ENCODE assay signal across 2 cellular contexts in the genomic region with DNA sequence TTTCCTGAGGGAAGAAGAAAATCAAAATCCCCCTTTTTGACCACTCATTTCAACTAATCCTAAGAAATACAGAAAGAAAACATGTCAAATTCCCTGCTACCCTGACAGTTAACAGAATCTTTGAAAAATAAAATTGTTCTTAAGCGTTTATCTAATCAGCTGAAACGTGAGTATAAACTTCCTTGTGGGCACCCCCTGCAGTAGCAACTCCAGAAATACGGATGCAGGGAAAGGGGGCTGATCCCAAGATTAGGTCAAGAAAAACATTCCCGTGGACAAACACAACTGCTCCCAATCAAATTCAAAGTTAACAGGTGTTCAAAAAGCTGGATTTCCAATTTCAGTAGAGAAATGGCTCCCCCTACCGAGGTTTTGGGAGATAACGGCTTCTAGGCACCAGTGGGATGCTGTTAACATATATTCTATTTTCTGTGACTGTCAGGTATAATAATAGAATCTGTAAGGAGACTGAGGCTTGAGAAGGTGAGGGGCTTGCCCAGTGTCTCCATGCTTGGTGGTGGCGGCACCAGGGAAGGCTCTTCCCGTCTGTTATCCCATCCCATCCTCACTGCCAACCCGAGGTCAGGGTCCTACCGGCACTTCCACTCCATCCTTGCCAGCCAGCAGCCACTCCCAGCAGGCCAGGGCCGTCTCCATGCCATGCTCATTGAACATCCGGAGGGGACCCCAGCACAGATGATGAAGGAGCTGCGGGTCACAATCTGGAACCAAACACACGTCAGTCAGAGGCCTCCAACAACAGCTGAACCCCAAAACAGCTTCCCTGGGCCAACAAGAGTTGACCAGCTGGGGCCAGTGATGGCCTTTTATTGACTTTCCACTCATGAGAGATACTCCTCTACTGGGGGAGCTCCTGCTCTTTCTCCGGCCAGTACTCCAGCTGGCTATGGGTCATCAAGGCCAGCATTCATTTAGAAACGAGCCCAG.
TF ChIP-seq lines count a peak whose summit lies in the region.

No MANE protein-coding gene starts in this region.

TF ChIP-seq in WTC11, 78 proteins besides CTCF, POLR2A, EP300 and RAD21:
- TF ChIP-seq, protein P1, sequence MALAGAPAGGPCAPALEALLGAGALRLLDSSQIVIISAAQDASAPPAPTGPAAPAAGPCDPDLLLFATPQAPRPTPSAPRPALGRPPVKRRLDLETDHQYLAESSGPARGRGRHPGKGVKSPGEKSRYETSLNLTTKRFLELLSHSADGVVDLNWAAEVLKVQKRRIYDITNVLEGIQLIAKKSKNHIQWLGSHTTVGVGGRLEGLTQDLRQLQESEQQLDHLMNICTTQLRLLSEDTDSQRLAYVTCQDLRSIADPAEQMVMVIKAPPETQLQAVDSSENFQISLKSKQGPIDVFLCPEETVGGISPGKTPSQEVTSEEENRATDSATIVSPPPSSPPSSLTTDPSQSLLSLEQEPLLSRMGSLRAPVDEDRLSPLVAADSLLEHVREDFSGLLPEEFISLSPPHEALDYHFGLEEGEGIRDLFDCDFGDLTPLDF (CRISPR knock-in tag; IDR thresholded peaks at IDR 0.05) = no peak
- TF ChIP-seq ZBTB43 (CRISPR knock-in tag; IDR thresholded peaks at IDR 0.05) (no peak), ESRRA (CRISPR knock-in tag; IDR thresholded peaks at IDR 0.05; ENCODE audit: borderline replicate concordance) (no peak), FOXP1 (CRISPR knock-in tag; IDR thresholded peaks at IDR 0.05; ENCODE audit: borderline replicate concordance) (no peak), MLX (CRISPR knock-in tag; IDR thresholded peaks at IDR 0.05) (no peak), IRF1 (CRISPR knock-in tag; IDR thresholded peaks at IDR 0.05) (no peak)

TF ChIP-seq in H1, 55 proteins besides CTCF, POLR2A, EP300 and RAD21:
- peak; percentile 75; the same call in 1 of the 2 replicates for TF ChIP-seq TCF12 (IDR thresholded peaks at IDR 0.05; ENCODE audit: low read depth, low read length)
- no peak for TF ChIP-seq FOSL1 (IDR thresholded peaks at IDR 0.05; ENCODE audit: insufficient read depth, low read depth, low read length)
